6 cellular contexts compared by ENCODE assay signal in genomic region chr10:70257816-70258215, GRCh38. TPM values are rescaled to one million over a fixed set of nuclear protein-coding genes. Genes with fewer than 3 reads are reported as not detected.
"Had no signal": no experiment of that assay in that cellular context is flagged by ENCODE, and none has a peak within 500 bp of the region (broad histone marks: within the 10 kb centered on the region; RNA-seq: fewer than 3 reads in every experiment).

No MANE protein-coding gene starts in this region.

RNA-seq across cellular contexts. Expression of gene NPFFR1, which starts 26.0 kb away (rescaled TPM):
- total RNA-seq: epithelial cell of proximal tubule, esophagus muscularis mucosa, fibroblast of lung, left lobe of liver, osteocyte, psoas muscle had no signal
